In genomic region chr7:23598321-23598720, GRCh38 we compare ENCODE assay signal across 8 cellular contexts. TPM values are rescaled to one million over a fixed set of nuclear protein-coding genes. Genes with fewer than 3 reads are reported as not detected.
A peak's percentile ranks its signal among the peaks of the same experiment; 100 is the strongest.
DNase-seq lines count a peak whose midpoint lies in the region; ATAC-seq and TF ChIP-seq lines count a peak whose summit lies in the region.

No MANE protein-coding gene starts in this region.

- H3K27me3 ChIP-seq in HUES6 (ENCODE audit: control insufficient read depth, insufficient read depth, low read length), result peaks cover 13% of the 10 kb centered on the region
- H3K27me3 ChIP-seq in brain microvascular endothelial cell (replicated peaks), result no peaks in the 10 kb centered on the region
- no peaks in the 10 kb centered on the region for H3K27me3 ChIP-seq in mononuclear cell (ENCODE audit: insufficient read depth, low read length)

- H3K9me3 ChIP-seq in HUES6 (ENCODE audit: control insufficient read depth, insufficient read depth, low read depth, low read length), result no peaks in the 10 kb centered on the region
- no peaks in the 10 kb centered on the region for H3K9me3 ChIP-seq in mononuclear cell (ENCODE audit: low read depth, low read length)

- TF ChIP-seq CTCF in AG10803 (conservative IDR thresholded peaks at IDR 0.05; ENCODE audit: low read length), result no peak
- TF ChIP-seq CTCF in brain microvascular endothelial cell (IDR thresholded peaks at IDR 0.05; ENCODE audit: low read depth, low read length, missing control alignments), result no peak

- no peak for ATAC-seq in HG03159 (IDR thresholded peaks at IDR 0.05; ENCODE audit: unreplicated experiment)

- in situ Hi-C loops in brain microvascular endothelial cell (cut with HindIII; ENCODE audit: low pct_ligation_motif_present, low sequenced_read_pairs), result no loop called here
- in situ Hi-C loops in KBM-7 (cut with MboI; ENCODE audit: low pct_unique_long_range_greater_than_20kb, low sequenced_read_pairs), result loop anchor here (25.0 kb wide), 1 partner anchor 114 kb away; the partner anchor contains the start of gene STK31

- DNase-seq in AG10803 (ENCODE audit: low read depth) (no peak), brain microvascular endothelial cell (no peak), KBM-7 (no peak), GF-D8 (lab: John Stamatoyannopoulos, UW) (no peak), GOT3 (lab: John Stamatoyannopoulos, UW) (no peak)

- H3K9ac ChIP-seq in HUES6 (ENCODE audit: low read length), result peak overlapping the region; percentile 55

- H3K4me3 ChIP-seq in AG10803 (ENCODE audit: low read length) (peak overlapping the region; percentile 80), HUES6 (ENCODE audit: low read depth, low read length) (peak overlapping the region; percentile 77), brain microvascular endothelial cell (ENCODE audit: low read depth, low read length) (peak overlapping the region; percentile 64), mononuclear cell (ENCODE audit: low read length) (peak overlapping the region; percentile 80)

- no peak overlapping the region for H3K27ac ChIP-seq in HUES6 (ENCODE audit: low read depth, low read length)
- no peak overlapping the region for H3K27ac ChIP-seq in brain microvascular endothelial cell

- peaks cover 21% of the 10 kb centered on the region for H3K4me1 ChIP-seq in HUES6 (ENCODE audit: control insufficient read depth, insufficient read depth, low read length)
- peaks cover 22% of the 10 kb centered on the region for H3K4me1 ChIP-seq in mononuclear cell (ENCODE audit: insufficient read depth, low read length)

- H3K36me3 ChIP-seq in HUES6 (ENCODE audit: control insufficient read depth, insufficient read depth, low read length) (no peaks in the 10 kb centered on the region), brain microvascular endothelial cell (replicated peaks) (no peaks in the 10 kb centered on the region)

RNA-seq across cellular contexts. Expression of gene CCDC126, which starts 1.1 kb away (rescaled TPM):
- total RNA-seq in mononuclear cell, result 32.5 TPM
